ENCODE assay signal across 8 cellular contexts in the genomic region with DNA sequence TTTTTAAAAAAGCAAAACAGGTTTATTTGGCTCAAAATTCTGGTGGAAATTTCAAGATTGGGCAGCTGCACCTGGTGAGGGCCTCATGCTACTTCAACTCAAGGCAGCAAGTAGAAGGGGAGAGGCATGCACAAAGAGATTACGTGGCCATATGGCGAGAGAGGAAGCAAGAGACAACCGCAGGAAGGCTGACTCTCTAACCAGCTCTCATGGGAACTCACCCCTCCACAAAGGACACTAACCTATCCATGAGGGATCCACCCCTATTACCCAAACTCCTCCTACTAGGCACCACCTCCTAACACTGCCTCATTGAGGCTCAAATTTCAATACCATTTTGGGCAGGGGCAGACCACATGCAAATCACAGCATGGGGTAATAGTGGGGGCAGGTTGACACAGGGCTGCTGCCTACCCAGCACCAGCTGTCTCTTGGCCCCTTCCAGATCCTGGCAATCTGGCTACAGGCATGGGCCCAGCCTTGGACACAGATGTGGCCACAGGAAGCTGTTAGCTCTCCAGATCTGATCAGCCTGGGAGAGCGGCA. TPM values are rescaled to one million over a fixed set of nuclear protein-coding genes. Genes with fewer than 3 reads are reported as not detected.
DNase-seq lines count a peak whose midpoint lies in the region; ATAC-seq, FAIRE-seq and TF ChIP-seq lines count a peak whose summit lies in the region.

No MANE protein-coding gene starts in this region.

- H3K79me2 ChIP-seq in ACC112 (ENCODE audit: control insufficient read depth, insufficient read depth, low read length, unreplicated experiment) = peaks cover 66% of the 10 kb centered on the region
- H3K79me2 ChIP-seq in astrocyte (ENCODE audit: insufficient read depth, low read length) = peaks cover 71% of the 10 kb centered on the region

- H3K4me1 ChIP-seq in ACC112 (ENCODE audit: control insufficient read depth, insufficient read depth, low read length, unreplicated experiment) (peaks cover 45% of the 10 kb centered on the region), astrocyte (ENCODE audit: insufficient read depth, low read length) (peaks cover 39% of the 10 kb centered on the region)

- peak overlapping the region; percentile 98 for H3K4me2 ChIP-seq in astrocyte (ENCODE audit: low read length)

- peak overlapping the region; percentile 97 for H3K4me3 Mint-ChIP-seq in astrocyte (ENCODE audit: unreplicated experiment)
- peak overlapping the region; percentile 62 to 97 (median 92) for H3K4me3 Mint-ChIP-seq in naive thymus-derived CD8-positive, alpha-beta T cell

- H3K27ac ChIP-seq in ACC112 (ENCODE audit: low read depth, low read length) (no peak overlapping the region), astrocyte (ENCODE audit: low read depth, low read length) (no peak overlapping the region)

- peaks cover 75% of the 10 kb centered on the region for H4K20me1 ChIP-seq in astrocyte (ENCODE audit: insufficient read depth, low read length)

- POLR2A ChIA-PET in naive thymus-derived CD8-positive, alpha-beta T cell (lab: Charles Lee) = interaction anchor here (4.1 to 11.3 kb wide), 2 partner anchors 20 to 38 kb away, joined by 62 to 461 read pairs; a partner anchor contains a TSS

- H3K36me3 ChIP-seq in ACC112 (ENCODE audit: insufficient read depth, low read length) (0 out of 2 replicates have a peak, but pooled peaks cover 6% of the 10 kb centered on the region), astrocyte (ENCODE audit: insufficient read depth, low read length) (no peaks in the 10 kb centered on the region)

- H3K27me3 Mint-ChIP-seq in astrocyte (ENCODE audit: low read depth, unreplicated experiment) = no peaks in the 10 kb centered on the region
- H3K27me3 Mint-ChIP-seq in naive thymus-derived CD8-positive, alpha-beta T cell = no peaks in the 10 kb centered on the region

- H2AFZ ChIP-seq in ACC112 (ENCODE audit: low read length, unreplicated experiment) (no peak overlapping the region), astrocyte (ENCODE audit: low read depth, low read length) (no peak overlapping the region)

- peaks cover 5% of the 10 kb centered on the region for H3K36me3 Mint-ChIP-seq in astrocyte (ENCODE audit: low read depth, unreplicated experiment)
- peaks cover 4 to 31% (median 6%) of the 10 kb centered on the region in 3 donors for H3K36me3 Mint-ChIP-seq in naive thymus-derived CD8-positive, alpha-beta T cell

- H3K9ac ChIP-seq in astrocyte (ENCODE audit: low read length) = peak overlapping the region; percentile 96

- peaks cover 45% of the 10 kb centered on the region for H3K4me1 Mint-ChIP-seq in astrocyte (ENCODE audit: low read depth, unreplicated experiment)
- peaks cover 38 to 76% (median 68%) of the 10 kb centered on the region in 4 donors for H3K4me1 Mint-ChIP-seq in naive thymus-derived CD8-positive, alpha-beta T cell

- H3K4me3 ChIP-seq in ACC112 (ENCODE audit: low read depth, low read length) (peak overlapping the region; percentile 89), astrocyte (ENCODE audit: insufficient read depth, low read depth, low read length) (no peak overlapping the region)

- ATAC-seq in GM18517 (IDR thresholded peaks at IDR 0.05; ENCODE audit: unreplicated experiment) (peak; percentile 65), HG02870 (IDR thresholded peaks at IDR 0.05; ENCODE audit: unreplicated experiment) (peak; percentile 62)
- no peak for ATAC-seq in naive thymus-derived CD8-positive, alpha-beta T cell

- H3K27me3 ChIP-seq in ACC112 (ENCODE audit: insufficient read depth, low read length) (no peaks in the 10 kb centered on the region), astrocyte (ENCODE audit: insufficient read depth, low read length) (no peaks in the 10 kb centered on the region)

- TF ChIP-seq CTCF in astrocyte (IDR thresholded peaks at IDR 0.05; ENCODE audit: insufficient read depth, low read depth, low read length) = no peak

- H3K9me3 ChIP-seq in astrocyte (ENCODE audit: insufficient read depth, low read depth, low read length) = no peaks in the 10 kb centered on the region

- peak; percentile 52 for DNase-seq in NCI-H2196 treated with DMSO at 0.1 percent for 48 hours (lab: John Stamatoyannopoulos, UW; ENCODE audit: unreplicated experiment)
- no peak for DNase-seq in astrocyte (ENCODE audit: low read depth)
- DNase-seq in naive thymus-derived CD8-positive, alpha-beta T cell = no peak
- DNase-seq in HK-2 (ENCODE audit: unreplicated experiment) = no peak
- DNase-seq in activated CD4-positive, alpha-beta T cell treated with anti-CD3 and anti-CD28 coated beads, Interleukin-2, amount 50 U/mL, for 1 hour = no peak

- FAIRE-seq in astrocyte (lab: Jason Lieb, UNC) = no peak

- H3K9me3 Mint-ChIP-seq in astrocyte (ENCODE audit: unreplicated experiment) = no peaks in the 10 kb centered on the region
- H3K9me3 Mint-ChIP-seq in naive thymus-derived CD8-positive, alpha-beta T cell = no peaks in the 10 kb centered on the region

- peak overlapping the region; percentile 66 for H3K27ac Mint-ChIP-seq in astrocyte (ENCODE audit: unreplicated experiment)
- peak overlapping the region in 4 of 10 donors; percentile 41 to 76 (median 60) for H3K27ac Mint-ChIP-seq in naive thymus-derived CD8-positive, alpha-beta T cell

RNA-seq across cellular contexts. Expression of a gene that starts 2.0 kb away (rescaled TPM):
- 22.7 and 24.9 TPM in 2 replicates for total RNA-seq in astrocyte
- 10 to 100 TPM; 91.1 to 93.2 TPM for total RNA-seq in naive thymus-derived CD8-positive, alpha-beta T cell
- polyA plus RNA-seq in naive thymus-derived CD8-positive, alpha-beta T cell = 10 to 100 TPM in 1 of 3 donors, 1 to 10 TPM in 2; 6.7 to 21.4 (median 9.8) TPM

RNA-seq across cellular contexts. Expression of a gene that starts 16.3 kb away (rescaled TPM):
- total RNA-seq in astrocyte = 22.7 and 25.2 TPM in 2 replicates
- total RNA-seq in naive thymus-derived CD8-positive, alpha-beta T cell = 100 to 1,000 TPM; 121 to 123 TPM
- 10 to 100 TPM; 17.8 to 67.0 (median 39.8) TPM for polyA plus RNA-seq in naive thymus-derived CD8-positive, alpha-beta T cell

RNA-seq across cellular contexts. Expression of a gene that starts 24.4 kb away (rescaled TPM):
- total RNA-seq in astrocyte = 3.2 and 4.1 TPM in 2 replicates
- 10 to 100 TPM; 23.2 to 24.0 TPM for total RNA-seq in naive thymus-derived CD8-positive, alpha-beta T cell
- 10 to 100 TPM; 18.8 to 23.9 (median 22.9) TPM for polyA plus RNA-seq in naive thymus-derived CD8-positive, alpha-beta T cell

RNA-seq across cellular contexts. Expression of a gene that starts 26.8 kb away (rescaled TPM):
- 6.9 and 7.2 TPM in 2 replicates for total RNA-seq in astrocyte
- total RNA-seq in naive thymus-derived CD8-positive, alpha-beta T cell = 10 to 100 TPM; 69.1 to 69.7 TPM
- polyA plus RNA-seq in naive thymus-derived CD8-positive, alpha-beta T cell = 10 to 100 TPM in 2 of 3 donors, 1 to 10 TPM in 1; 9.1 to 16.8 (median 10.3) TPM

RNA-seq across cellular contexts. Expression of a gene that starts 40.7 kb away (rescaled TPM):
- 0.72 and 0.82 TPM in 2 replicates for total RNA-seq in astrocyte
- 1 to 10 TPM; 8.9 to 9.8 TPM for total RNA-seq in naive thymus-derived CD8-positive, alpha-beta T cell
- 1 to 10 TPM; 1.3 to 1.7 (median 1.6) TPM for polyA plus RNA-seq in naive thymus-derived CD8-positive, alpha-beta T cell

Comparison
In these comparisons a context has a peak if more than half of its experiments do, and no peak if none do; other contexts are left out.
1. ATAC-seq: peak in GM18517 (single experiment) and HG02870 (single experiment); none in naive thymus-derived CD8-positive, alpha-beta T cell (0 of 2).